ENCODE assay signal across 2 cellular contexts in the genomic region with DNA sequence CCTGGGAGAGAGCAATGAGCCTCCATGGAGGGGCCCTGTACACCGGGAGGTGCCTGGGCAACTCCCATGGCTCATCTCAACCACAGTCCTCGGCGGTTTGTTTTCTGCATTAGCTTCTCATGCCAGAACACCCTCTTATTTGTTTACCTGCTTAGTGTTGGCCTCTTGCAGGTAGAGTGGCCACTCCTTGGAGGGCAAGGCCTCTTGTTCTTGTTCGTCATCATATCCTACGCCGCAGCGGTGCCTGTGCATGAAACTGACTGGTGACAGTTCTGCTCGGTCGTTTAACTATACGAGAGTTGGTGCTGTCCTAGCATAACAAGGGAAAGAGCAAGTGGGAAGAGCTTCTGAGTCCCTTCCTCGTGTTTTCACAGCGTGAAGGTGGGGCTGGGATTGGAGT.
TF ChIP-seq lines count a peak whose summit lies in the region.

No MANE protein-coding gene starts in this region.

TF ChIP-seq in IMR-90, 13 proteins besides CTCF, POLR2A, EP300 and RAD21:
- TF ChIP-seq RFX5 (IDR thresholded peaks at IDR 0.05; ENCODE audit: low read depth, low read length), result no peak
- TF ChIP-seq, protein P1, sequence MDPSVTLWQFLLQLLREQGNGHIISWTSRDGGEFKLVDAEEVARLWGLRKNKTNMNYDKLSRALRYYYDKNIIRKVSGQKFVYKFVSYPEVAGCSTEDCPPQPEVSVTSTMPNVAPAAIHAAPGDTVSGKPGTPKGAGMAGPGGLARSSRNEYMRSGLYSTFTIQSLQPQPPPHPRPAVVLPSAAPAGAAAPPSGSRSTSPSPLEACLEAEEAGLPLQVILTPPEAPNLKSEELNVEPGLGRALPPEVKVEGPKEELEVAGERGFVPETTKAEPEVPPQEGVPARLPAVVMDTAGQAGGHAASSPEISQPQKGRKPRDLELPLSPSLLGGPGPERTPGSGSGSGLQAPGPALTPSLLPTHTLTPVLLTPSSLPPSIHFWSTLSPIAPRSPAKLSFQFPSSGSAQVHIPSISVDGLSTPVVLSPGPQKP (IDR thresholded peaks at IDR 0.05; ENCODE audit: borderline replicate concordance, low read depth, low read length), result no peak
- no peak for TF ChIP-seq MXI1 (IDR thresholded peaks at IDR 0.05; ENCODE audit: borderline replicate concordance, low read depth, low read length)
- TF ChIP-seq SMC3 (IDR thresholded peaks at IDR 0.05; ENCODE audit: low read depth, low read length), result no peak
- no peak for TF ChIP-seq CHD1 (IDR thresholded peaks at IDR 0.05; ENCODE audit: low read depth, low read length)
- TF ChIP-seq, protein P2, sequence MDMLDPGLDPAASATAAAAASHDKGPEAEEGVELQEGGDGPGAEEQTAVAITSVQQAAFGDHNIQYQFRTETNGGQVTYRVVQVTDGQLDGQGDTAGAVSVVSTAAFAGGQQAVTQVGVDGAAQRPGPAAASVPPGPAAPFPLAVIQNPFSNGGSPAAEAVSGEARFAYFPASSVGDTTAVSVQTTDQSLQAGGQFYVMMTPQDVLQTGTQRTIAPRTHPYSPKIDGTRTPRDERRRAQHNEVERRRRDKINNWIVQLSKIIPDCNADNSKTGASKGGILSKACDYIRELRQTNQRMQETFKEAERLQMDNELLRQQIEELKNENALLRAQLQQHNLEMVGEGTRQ (IDR thresholded peaks at IDR 0.05; ENCODE audit: low read depth, low read length), result no peak
- no peak for TF ChIP-seq RCOR1 (IDR thresholded peaks at IDR 0.05; ENCODE audit: insufficient replicate concordance, low read length)
- no peak for TF ChIP-seq CEBPB (IDR thresholded peaks at IDR 0.05; ENCODE audit: low read depth, low read length)
- TF ChIP-seq BHLHE40 (IDR thresholded peaks at IDR 0.05; ENCODE audit: low read depth, low read length), result no peak
- no peak for TF ChIP-seq MAFK (IDR thresholded peaks at IDR 0.05; ENCODE audit: low read depth, low read length)
- no peak for TF ChIP-seq NFE2L2 (IDR thresholded peaks at IDR 0.05; ENCODE audit: low read depth, low read length)
- TF ChIP-seq MAZ (IDR thresholded peaks at IDR 0.05; ENCODE audit: borderline replicate concordance, low read depth, low read length), result no peak
- no peak for TF ChIP-seq FOS (IDR thresholded peaks at IDR 0.05; ENCODE audit: low read depth, low read length)
TF ChIP-seq in IMR-90: peak in this region for 0.

TF ChIP-seq in SK-N-SH treated with all-trans-retinoic acid at 6 μM for 48 hours, 23 proteins besides CTCF, POLR2A, EP300 and RAD21:
- TF ChIP-seq, protein P3, sequence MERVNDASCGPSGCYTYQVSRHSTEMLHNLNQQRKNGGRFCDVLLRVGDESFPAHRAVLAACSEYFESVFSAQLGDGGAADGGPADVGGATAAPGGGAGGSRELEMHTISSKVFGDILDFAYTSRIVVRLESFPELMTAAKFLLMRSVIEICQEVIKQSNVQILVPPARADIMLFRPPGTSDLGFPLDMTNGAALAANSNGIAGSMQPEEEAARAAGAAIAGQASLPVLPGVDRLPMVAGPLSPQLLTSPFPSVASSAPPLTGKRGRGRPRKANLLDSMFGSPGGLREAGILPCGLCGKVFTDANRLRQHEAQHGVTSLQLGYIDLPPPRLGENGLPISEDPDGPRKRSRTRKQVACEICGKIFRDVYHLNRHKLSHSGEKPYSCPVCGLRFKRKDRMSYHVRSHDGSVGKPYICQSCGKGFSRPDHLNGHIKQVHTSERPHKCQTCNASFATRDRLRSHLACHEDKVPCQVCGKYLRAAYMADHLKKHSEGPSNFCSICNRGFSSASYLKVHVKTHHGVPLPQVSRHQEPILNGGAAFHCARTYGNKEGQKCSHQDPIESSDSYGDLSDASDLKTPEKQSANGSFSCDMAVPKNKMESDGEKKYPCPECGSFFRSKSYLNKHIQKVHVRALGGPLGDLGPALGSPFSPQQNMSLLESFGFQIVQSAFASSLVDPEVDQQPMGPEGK (CRISPR knock-in tag; IDR thresholded peaks at IDR 0.05; ENCODE audit: borderline replicate concordance), result no peak
- TF ChIP-seq ZNF70 (CRISPR knock-in tag; IDR thresholded peaks at IDR 0.05), result no peak
